Comparison of ENCODE assay signal across 1 cellular context in the genomic region with DNA sequence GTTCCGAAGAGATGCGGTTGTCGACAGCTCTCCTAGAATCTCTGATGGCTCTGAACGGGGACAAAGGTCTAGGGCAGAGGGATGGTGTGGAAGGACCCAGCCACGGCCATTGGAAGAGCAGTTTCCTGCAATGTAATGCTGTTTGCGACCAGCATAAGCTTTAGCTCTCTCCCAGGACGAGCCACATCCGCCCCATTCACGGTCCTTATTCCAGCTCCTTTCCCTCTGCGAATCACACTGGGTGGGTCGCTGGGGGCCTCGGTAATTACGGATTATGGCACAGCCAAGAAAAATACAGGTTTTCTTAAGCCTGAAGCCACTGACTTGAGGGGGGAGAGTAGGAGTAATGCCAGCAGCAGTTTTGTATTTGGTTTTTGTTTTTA.
TF ChIP-seq lines count a peak whose summit lies in the region.

No MANE protein-coding gene starts in this region.

TF ChIP-seq in HepG2, 621 proteins besides CTCF, POLR2A, EP300 and RAD21 (continued from another document):
- TF ChIP-seq, protein P1, sequence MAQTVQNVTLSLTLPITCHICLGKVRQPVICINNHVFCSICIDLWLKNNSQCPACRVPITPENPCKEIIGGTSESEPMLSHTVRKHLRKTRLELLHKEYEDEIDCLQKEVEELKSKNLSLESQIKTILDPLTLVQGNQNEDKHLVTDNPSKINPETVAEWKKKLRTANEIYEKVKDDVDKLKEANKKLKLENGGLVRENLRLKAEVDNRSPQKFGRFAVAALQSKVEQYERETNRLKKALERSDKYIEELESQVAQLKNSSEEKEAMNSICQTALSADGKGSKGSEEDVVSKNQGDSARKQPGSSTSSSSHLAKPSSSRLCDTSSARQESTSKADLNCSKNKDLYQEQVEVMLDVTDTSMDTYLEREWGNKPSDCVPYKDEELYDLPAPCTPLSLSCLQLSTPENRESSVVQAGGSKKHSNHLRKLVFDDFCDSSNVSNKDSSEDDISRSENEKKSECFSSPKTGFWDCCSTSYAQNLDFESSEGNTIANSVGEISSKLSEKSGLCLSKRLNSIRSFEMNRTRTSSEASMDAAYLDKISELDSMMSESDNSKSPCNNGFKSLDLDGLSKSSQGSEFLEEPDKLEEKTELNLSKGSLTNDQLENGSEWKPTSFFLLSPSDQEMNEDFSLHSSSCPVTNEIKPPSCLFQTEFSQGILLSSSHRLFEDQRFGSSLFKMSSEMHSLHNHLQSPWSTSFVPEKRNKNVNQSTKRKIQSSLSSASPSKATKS (CRISPR knock-in tag; IDR thresholded peaks at IDR 0.05): peak; percentile 75; the same call in 1 of the 2 replicates
- TF ChIP-seq ZNF274 (CRISPR knock-in tag; IDR thresholded peaks at IDR 0.05) (0 out of 2 replicates have a peak, but pooled peaks have one; percentile 1), MED8 (CRISPR knock-in tag; IDR thresholded peaks at IDR 0.05; ENCODE audit: insufficient replicate concordance) (peak; percentile 17), ETV5 (CRISPR knock-in tag; IDR thresholded peaks at IDR 0.05; ENCODE audit: borderline replicate concordance) (0 out of 2 replicates have a peak, but pooled peaks have one; percentile 1), SNAI1 (CRISPR knock-in tag; IDR thresholded peaks at IDR 0.05; ENCODE audit: borderline replicate concordance) (0 out of 2 replicates have a peak, but pooled peaks have one; percentile 5), MXD4 (CRISPR knock-in tag; IDR thresholded peaks at IDR 0.05) (peak; percentile 14), HNF4A (CRISPR knock-in tag; IDR thresholded peaks at IDR 0.05) (peak; percentile 42; the same call in 1 of the 2 replicates), ATF7 (IDR thresholded peaks at IDR 0.05) (no peak), ATF7 (CRISPR knock-in tag; IDR thresholded peaks at IDR 0.05) (0 out of 2 replicates have a peak, but pooled peaks have one; percentile 15), ZNF160 (CRISPR knock-in tag; IDR thresholded peaks at IDR 0.05) (0 out of 2 replicates have a peak, but pooled peaks have one; percentile 12), CEBPB (IDR thresholded peaks at IDR 0.05; ENCODE audit: borderline replicate concordance, low read depth, low read length) (no peak)
- TF ChIP-seq, protein P2, sequence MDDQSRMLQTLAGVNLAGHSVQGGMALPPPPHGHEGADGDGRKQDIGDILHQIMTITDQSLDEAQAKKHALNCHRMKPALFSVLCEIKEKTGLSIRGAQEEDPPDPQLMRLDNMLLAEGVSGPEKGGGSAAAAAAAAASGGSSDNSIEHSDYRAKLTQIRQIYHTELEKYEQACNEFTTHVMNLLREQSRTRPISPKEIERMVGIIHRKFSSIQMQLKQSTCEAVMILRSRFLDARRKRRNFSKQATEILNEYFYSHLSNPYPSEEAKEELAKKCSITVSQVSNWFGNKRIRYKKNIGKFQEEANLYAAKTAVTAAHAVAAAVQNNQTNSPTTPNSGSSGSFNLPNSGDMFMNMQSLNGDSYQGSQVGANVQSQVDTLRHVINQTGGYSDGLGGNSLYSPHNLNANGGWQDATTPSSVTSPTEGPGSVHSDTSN (CRISPR knock-in tag; IDR thresholded peaks at IDR 0.05; ENCODE audit: borderline replicate concordance): no peak
